Comparison of ENCODE assay signal across 17 cellular contexts in the genomic region with DNA sequence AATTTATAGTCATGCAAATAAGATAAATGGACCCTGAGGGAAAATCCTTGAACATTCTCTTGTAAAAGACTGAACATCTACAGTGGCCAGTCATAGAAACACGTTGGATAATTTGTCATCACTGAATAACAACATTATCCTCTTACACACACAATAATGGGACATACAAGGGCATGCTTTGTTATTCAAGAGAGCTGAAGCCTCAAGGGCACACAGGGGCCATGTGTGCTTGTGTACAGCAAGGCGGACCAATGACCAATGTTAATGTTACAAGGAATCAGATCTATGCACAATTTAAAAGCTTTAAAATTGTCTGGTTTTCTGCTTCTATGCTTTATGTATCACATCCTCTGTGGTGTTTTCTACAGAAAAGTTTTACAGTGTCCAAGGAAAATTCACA. TPM values are rescaled to one million over a fixed set of nuclear protein-coding genes. Genes with fewer than 3 reads are reported as not detected.
DNase-seq lines count a peak whose midpoint lies in the region; TF ChIP-seq lines count a peak whose summit lies in the region.
"Had no signal": no experiment of that assay in that cellular context is flagged by ENCODE, and none has a peak within 500 bp of the region (broad histone marks: within the 10 kb centered on the region; RNA-seq: fewer than 3 reads in every experiment).

No MANE protein-coding gene starts in this region.

- TF ChIP-seq CTCF in sigmoid colon (IDR thresholded peaks at IDR 0.05) (no peak), glutamatergic neuron (IDR thresholded peaks at IDR 0.05; ENCODE audit: partially characterized antibody, unreplicated experiment) (no peak)

- DNase-seq in Ammon's horn (ENCODE audit: low spot score): peak; percentile 55
- peak; percentile 58 for DNase-seq in RPMI7951 (ENCODE audit: low read depth)
- DNase-seq in globus pallidus (ENCODE audit: low spot score): peak; percentile 65
- no peak for DNase-seq in sigmoid colon
- DNase-seq in NOMO-1 (lab: John Stamatoyannopoulos, UW; ENCODE audit: unreplicated experiment in 2 of 2): no peak
- no peak for DNase-seq in glutamatergic neuron
- no peak for DNase-seq in cerebellar cortex (ENCODE audit: low spot score)
- no peak for DNase-seq in HT-29 (ENCODE audit: low spot score)
- DNase-seq: CD4-positive, alpha-beta T cell; DMS79; H9; NCI-H1048; NCI-H146; NCI-H748 treated with DMSO at 0.1 percent for 48 hours; Right ventricle myocardium superior had no signal

- H3K36me3 Mint-ChIP-seq in glutamatergic neuron (ENCODE audit: unreplicated experiment): no peaks in the 10 kb centered on the region

- peak overlapping the region; percentile 30 to 82 (median 62) for H3K27ac ChIP-seq in sigmoid colon
- H3K27ac ChIP-seq: A549 had no signal

- intact Hi-C loops in sigmoid colon (cut with DNase I): no loop called here

- H3K4me1 Mint-ChIP-seq in glutamatergic neuron (ENCODE audit: low read depth, unreplicated experiment): no peaks in the 10 kb centered on the region
- H3K4me1 Mint-ChIP-seq: H9 had no signal

- no peak for TF ChIP-seq EP300 in sigmoid colon (IDR thresholded peaks at IDR 0.05)

- no peak overlapping the region for H3K4me3 Mint-ChIP-seq in glutamatergic neuron (ENCODE audit: unreplicated experiment)
- H3K4me3 Mint-ChIP-seq: CD4-positive, alpha-beta T cell; H9 had no signal

- no peaks in the 10 kb centered on the region for H3K27me3 ChIP-seq in sigmoid colon

- H3K4me3 ChIP-seq in sigmoid colon: no peak overlapping the region
- H3K4me3 ChIP-seq: A549, K562 had no signal

- 63 to 82% methylated on average over 2 of the region's 2 CpGs for WGBS in sigmoid colon, 2 donors

- H3K36me3 ChIP-seq in sigmoid colon: peaks cover 4 to 65% (median 33%) of the 10 kb centered on the region in 4 donors

- no peaks in the 10 kb centered on the region for H3K27me3 Mint-ChIP-seq in glutamatergic neuron (ENCODE audit: unreplicated experiment)
- H3K27me3 Mint-ChIP-seq: CD4-positive, alpha-beta T cell had no signal

- H3K9me3 ChIP-seq in sigmoid colon: no peaks in the 10 kb centered on the region

- H3K9me3 Mint-ChIP-seq in glutamatergic neuron (ENCODE audit: unreplicated experiment): no peaks in the 10 kb centered on the region
- H3K9me3 Mint-ChIP-seq: CD4-positive, alpha-beta T cell; H9 had no signal

- H3K4me1 ChIP-seq in sigmoid colon: peaks cover 0 to 75% (median 64%) of the 10 kb centered on the region in 4 donors
- H3K4me1 ChIP-seq: A549 had no signal

- H3K27ac Mint-ChIP-seq in glutamatergic neuron (ENCODE audit: unreplicated experiment): no peak overlapping the region
- H3K27ac Mint-ChIP-seq: CD4-positive, alpha-beta T cell; H9 had no signal

- TF ChIP-seq POLR2A in sigmoid colon (IDR thresholded peaks at IDR 0.05): no peak

RNA-seq across cellular contexts. Expression of gene COL6A3, which starts 23.7 kb away (rescaled TPM):
- 3.6 and 4.1 TPM in 2 replicates for total RNA-seq in RPMI7951 (2014; rRNA removed; shearing (Covaris generic))
- total RNA-seq in sigmoid colon (100 to 1,000 TPM; 233 to 715 (median 381) TPM), glutamatergic neuron (ENCODE audit: unreplicated experiment) (0.07 TPM)
- polyA plus RNA-seq in sigmoid colon: 10 to 100 TPM in 1 of 3 donors, 1 to 10 TPM in 2; 2.8 to 66.9 (median 9.0) TPM
- total RNA-seq in HT-29 (2014; rRNA removed; shearing (Covaris generic)): 0.03 TPM in 1 of 2 replicates, not detected in the other

Comparison
In these comparisons a context has a peak if more than half of its experiments do, and no peak if none do; other contexts are left out.
1. DNase-seq: peak in Ammon's horn (single experiment), RPMI7951 (single experiment) and globus pallidus (single experiment); none in sigmoid colon (single experiment), NOMO-1 (0 of 2), glutamatergic neuron (single experiment), cerebellar cortex (single experiment) and HT-29 (single experiment).
2. RNA of gene COL6A3, which starts 23.7 kb away (total RNA-seq): 233 to 715 TPM in sigmoid colon; 3.6 to 4.1 TPM in RPMI7951, 0.07 TPM in glutamatergic neuron (single experiment) and 0.03 TPM in HT-29; every median in the first group is over 10 times any median in the second.